In genomic region chr4:63851496-63851895, GRCh38 we compare ENCODE assay signal across 7 cellular contexts.
"Had no signal": no experiment of that assay in that cellular context is flagged by ENCODE, and none has a peak within 500 bp of the region (broad histone marks: within the 10 kb centered on the region; RNA-seq: fewer than 3 reads in every experiment).

No MANE protein-coding gene starts in this region.

- ATAC-seq: GM12878 had no signal

- H3K4me3 ChIP-seq: GM12878 had no signal

- DNase-seq: GDM1, GF-D8 had no signal

- FAIRE-seq: GM12878, GM12891, GM12892, GM18507, GM19239 had no signal
